Comparison of ENCODE assay signal across 17 cellular contexts in genomic region chr20:39547546-39548410, GRCh38.
"Had no signal": no experiment of that assay in that cellular context is flagged by ENCODE, and none has a peak within 500 bp of the region (broad histone marks: within the 10 kb centered on the region; RNA-seq: fewer than 3 reads in every experiment).

No MANE protein-coding gene starts in this region.

- H3K36me3 ChIP-seq: gastroesophageal sphincter, stomach, uterus had no signal

- H3K4me1 ChIP-seq: body of pancreas, gastroesophageal sphincter, stomach, uterus had no signal

- H3K27ac ChIP-seq: body of pancreas, gastroesophageal sphincter, stomach, uterus had no signal

- DNase-seq: activated CD4-positive, alpha-beta T cell treated with anti-CD3 and anti-CD28 coated beads, Interleukin-2, amount 50 U/mL, for 48 hours; activated CD4-positive, CD25-positive, alpha-beta regulatory T cell treated with anti-CD3 and anti-CD28 coated beads, Interleukin-2, amount 50 U/mL, for 72 hours; activated CD8-positive, alpha-beta memory T cell treated with anti-CD3 and anti-CD28 coated beads, Interleukin-2, amount 10 ng/mL, durations not matched to agents 7 days and 5 days; activated effector memory CD4-positive, alpha-beta T cell treated with Interleukin-2 at 50 U/mL for 16 hours; activated T-cell treated with anti-CD3 and anti-CD28 coated beads, Interleukin-2, amount 50 U/mL, for 24 hours; amniotic stem cell; body of pancreas; central memory CD4-positive, alpha-beta T cell; cortex of kidney; effector memory CD4-positive, alpha-beta T cell; hippocampal formation; natural killer cell; stomach; uterus had no signal

- H3K27me3 ChIP-seq: body of pancreas, gastroesophageal sphincter, uterus had no signal

- ATAC-seq: activated CD8-positive, alpha-beta memory T cell treated with anti-CD3 and anti-CD28 coated beads, Interleukin-2, amount 10 ng/mL, durations not matched to agents 7 days and 5 days; activated naive CD4-positive, alpha-beta T cell treated with anti-CD3 and anti-CD28 coated beads, Interleukin-2, amount 50 U/mL, for 72 hours; body of pancreas; gastroesophageal sphincter; natural killer cell had no signal

- H3K4me3 ChIP-seq: body of pancreas, gastroesophageal sphincter, lung, stomach, uterus had no signal
